Comparison of ENCODE assay signal across 10 cellular contexts in genomic region chr2:240858871-240859270, GRCh38. TPM values are rescaled to one million over a fixed set of nuclear protein-coding genes. Genes with fewer than 3 reads are reported as not detected.
"Had no signal": no experiment of that assay in that cellular context is flagged by ENCODE, and none has a peak within 500 bp of the region (broad histone marks: within the 10 kb centered on the region; RNA-seq: fewer than 3 reads in every experiment).

No MANE protein-coding gene starts in this region.

- FAIRE-seq: H54, K562 had no signal

- DNase-seq: GM23248, GOT3, H9, HCEC 1CT, HFFc6, IMR-90 had no signal

- H2AFZ ChIP-seq: GM23248 had no signal

- H3K4me3 ChIP-seq: GM23248, K562 had no signal

- H3K9ac ChIP-seq: GM23248 had no signal

- H3K27ac ChIP-seq: GM23248, HL-60 had no signal

RNA-seq across cellular contexts. Expression of gene AGXT, which starts 9.8 kb away (rescaled TPM):
- total RNA-seq: GM23248, H9, HFFc6, HT1080, IMR-90 had no signal
- polyA plus RNA-seq: GM23248, IMR-90, K562 had no signal

RNA-seq across cellular contexts. Expression of gene MAB21L4, which starts 37.1 kb away (rescaled TPM):
- total RNA-seq: GM23248, HFFc6, HT1080, IMR-90, K562 had no signal
- polyA plus RNA-seq: GM23248, IMR-90 had no signal

RNA-seq across cellular contexts. Expression of gene KIF1A, which starts 38.9 kb away (rescaled TPM):
- total RNA-seq: HFFc6 had no signal
- polyA plus RNA-seq: IMR-90 had no signal

RNA-seq across cellular contexts. Expression of gene CROCC2, which starts 47.3 kb away (rescaled TPM):
- total RNA-seq: H9, HFFc6, HT1080, IMR-90, K562 had no signal
- polyA plus RNA-seq: GM23248, IMR-90, K562 had no signal
